In the genomic region with DNA sequence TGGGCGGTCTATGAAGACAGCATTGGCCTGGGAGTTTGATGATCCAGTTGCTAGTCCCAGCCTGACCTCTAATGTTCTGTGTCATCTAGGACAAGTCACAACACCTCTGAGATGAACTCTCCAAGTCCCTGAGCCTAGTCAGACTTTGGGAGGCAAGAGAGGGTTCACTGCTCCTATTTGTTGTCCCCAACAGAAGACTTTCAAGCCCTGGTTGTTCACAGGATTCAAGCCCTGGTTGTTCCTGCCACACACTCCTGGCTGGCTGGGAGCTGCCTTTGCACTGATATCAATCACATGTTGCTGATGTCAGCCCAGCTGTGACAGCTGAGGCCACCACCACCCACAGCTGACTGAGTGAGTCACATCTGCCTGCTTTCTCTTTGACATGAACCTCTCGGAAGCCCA, we compare ENCODE assay signal across 8 cellular contexts.
A peak's percentile ranks its signal among the peaks of the same experiment; 100 is the strongest.
DNase-seq lines count a peak whose midpoint lies in the region; ATAC-seq, FAIRE-seq and TF ChIP-seq lines count a peak whose summit lies in the region.

No MANE protein-coding gene starts in this region.

- intact Hi-C loops in kidney (cut with DNase I), result no loop called here

- H3K4me1 ChIP-seq in OCI-LY1 (ENCODE audit: insufficient read depth, low read length, severe bottlenecking) (peaks cover 23% of the 10 kb centered on the region), kidney (ENCODE audit: control insufficient read depth in 1 of 2, insufficient read depth in 1 of 2, low read depth in 1 of 2, low read length in 2 of 2) (peaks cover 3% of the 10 kb centered on the region in 2 donors), GM23338 (ENCODE audit: insufficient read depth) (no peaks in the 10 kb centered on the region)

- no peak overlapping the region for H3K4me2 ChIP-seq in OCI-LY1 (ENCODE audit: low read length)
- no peak overlapping the region for H3K4me2 ChIP-seq in GM23338

- H3K9ac ChIP-seq in OCI-LY1 (ENCODE audit: low read length), result no peak overlapping the region
- H3K9ac ChIP-seq in kidney (ENCODE audit: low read length in 2 of 2), result no peak overlapping the region

- H4K20me1 ChIP-seq in OCI-LY1 (ENCODE audit: insufficient read depth, low read length) (no peaks in the 10 kb centered on the region), GM23338 (replicated peaks; ENCODE audit: insufficient read depth) (no peaks in the 10 kb centered on the region)

- H3F3A ChIP-seq in OCI-LY1 (ENCODE audit: insufficient read depth, low read length), result no peaks in the 10 kb centered on the region
- no peaks in the 10 kb centered on the region for H3F3A ChIP-seq in GM23338 (replicated peaks; ENCODE audit: low read depth)

- H3K4me3 ChIP-seq in OCI-LY1 (ENCODE audit: low read depth, low read length, poor library complexity, severe bottlenecking) (no peak overlapping the region), kidney (ENCODE audit: low read length in 2 of 2) (no peak overlapping the region), GM23338 (no peak overlapping the region)

- no peaks in the 10 kb centered on the region for H3K36me3 Mint-ChIP-seq in GM23338 (ENCODE audit: low read depth)

- H3K36me3 ChIP-seq in OCI-LY1 (ENCODE audit: insufficient read depth, low read length) (no peaks in the 10 kb centered on the region), kidney (ENCODE audit: control insufficient read depth in 1 of 2, insufficient read depth in 2 of 2, low read length in 2 of 2) (no peaks in the 10 kb centered on the region), GM23338 (ENCODE audit: insufficient read depth) (no peaks in the 10 kb centered on the region)

- TF ChIP-seq CTCF in OCI-LY1 (IDR thresholded peaks at IDR 0.05; ENCODE audit: low read length), result peak; percentile 29; the same call in 1 of the 2 replicates
- TF ChIP-seq CTCF in kidney (IDR thresholded peaks at IDR 0.05; ENCODE audit: borderline replicate concordance, extremely low read depth, insufficient read depth), result no peak
- TF ChIP-seq CTCF in GM23338 (conservative IDR thresholded peaks at IDR 0.05; ENCODE audit: low read depth in 2 of 2), result peak in 1 of 2 experiments; percentile 23; a peak in 1 of 4 replicates

- H3K4me1 Mint-ChIP-seq in GM23338, result peaks cover 3% of the 10 kb centered on the region; the same call in 1 of the 3 replicates

- H2AFZ ChIP-seq in OCI-LY1 (ENCODE audit: low read length) (no peak overlapping the region), GM23338 (no peak overlapping the region)

- H3K9me3 Mint-ChIP-seq in GM23338, result no peaks in the 10 kb centered on the region

- no peaks in the 10 kb centered on the region for H3K9me2 ChIP-seq in OCI-LY1 (ENCODE audit: low read depth, low read length)
- H3K9me2 ChIP-seq in GM23338 (ENCODE audit: insufficient read depth), result no peaks in the 10 kb centered on the region

- H3K27ac ChIP-seq in OCI-LY1 (ENCODE audit: low read depth, low read length, poor library complexity, severe bottlenecking) (no peak overlapping the region), kidney (ENCODE audit: low read depth in 2 of 2, low read length in 2 of 2) (no peak overlapping the region), GM23338 (ENCODE audit: low read depth) (no peak overlapping the region)

- no peak overlapping the region for H3K4me3 Mint-ChIP-seq in GM23338

- peak; percentile 38 for DNase-seq in activated gamma-delta T cell treated with anti-CD3 and anti-CD28 coated beads, Interleukin-2, amount 50 U/mL, for 16 hours (ENCODE audit: low read depth)
- DNase-seq in kidney (peak; percentile 74), NCI-H446 (lab: John Stamatoyannopoulos, UW) (no peak), GM23338 (ENCODE audit: low spot score) (no peak)
- peak; percentile 52 to 60 for DNase-seq in stimulated activated CD4-positive, alpha-beta T cell treated with anti-CD3 and anti-CD28 coated beads, Interleukin-2, amount 100 ng/mL, for 48 hours

- H3K27me3 Mint-ChIP-seq in GM23338 (ENCODE audit: insufficient read depth, low read depth, poor library complexity), result peaks cover 1% of the 10 kb centered on the region

- H3K9me3 ChIP-seq in OCI-LY1 (ENCODE audit: low read length) (0 out of 2 replicates have a peak, but pooled peaks cover 5% of the 10 kb centered on the region), kidney (ENCODE audit: control insufficient read depth in 1 of 2, low read length in 2 of 2) (no peaks in the 10 kb centered on the region)

- H3K27me3 ChIP-seq in OCI-LY1 (ENCODE audit: insufficient read depth, low read length), result no peaks in the 10 kb centered on the region
- no peaks in the 10 kb centered on the region for H3K27me3 ChIP-seq in GM23338 (ENCODE audit: insufficient read depth)

- H3K27ac Mint-ChIP-seq in GM23338, result no peak overlapping the region; the same call in 1 of the 2 replicates

- H3K79me2 ChIP-seq in OCI-LY1 (ENCODE audit: insufficient read depth, low read length) (no peaks in the 10 kb centered on the region), GM23338 (replicated peaks; ENCODE audit: insufficient read depth) (no peaks in the 10 kb centered on the region)

- FAIRE-seq in kidney (lab: Jason Lieb, UNC), result no peak

- peak; percentile 98 for ATAC-seq in GM18511 (IDR thresholded peaks at IDR 0.05; ENCODE audit: unreplicated experiment)
- ATAC-seq in HG02623 (IDR thresholded peaks at IDR 0.05; ENCODE audit: unreplicated experiment), result peak; percentile 97
- ATAC-seq in GM23338, result no peak

TF ChIP-seq in GM23338, 12 proteins besides CTCF, POLR2A, EP300 and RAD21 (continues in another document):
- TF ChIP-seq REST (IDR thresholded peaks at IDR 0.05; ENCODE audit: unreplicated experiment) (no peak), JUNB (IDR thresholded peaks at IDR 0.05; ENCODE audit: unreplicated experiment) (no peak)

Comparison
In these comparisons a context has a peak if more than half of its experiments do, and no peak if none do; other contexts are left out.
1. DNase-seq: peak in activated gamma-delta T cell treated with anti-CD3 and anti-CD28 coated beads, Interleukin-2, amount 50 U/mL, for 16 hours (single experiment), kidney (single experiment) and stimulated activated CD4-positive, alpha-beta T cell treated with anti-CD3 and anti-CD28 coated beads, Interleukin-2, amount 100 ng/mL, for 48 hours (2 of 2); none in NCI-H446 (0 of 2) and GM23338 (single experiment).